Comparison of ENCODE assay signal across 9 cellular contexts in the genomic region with DNA sequence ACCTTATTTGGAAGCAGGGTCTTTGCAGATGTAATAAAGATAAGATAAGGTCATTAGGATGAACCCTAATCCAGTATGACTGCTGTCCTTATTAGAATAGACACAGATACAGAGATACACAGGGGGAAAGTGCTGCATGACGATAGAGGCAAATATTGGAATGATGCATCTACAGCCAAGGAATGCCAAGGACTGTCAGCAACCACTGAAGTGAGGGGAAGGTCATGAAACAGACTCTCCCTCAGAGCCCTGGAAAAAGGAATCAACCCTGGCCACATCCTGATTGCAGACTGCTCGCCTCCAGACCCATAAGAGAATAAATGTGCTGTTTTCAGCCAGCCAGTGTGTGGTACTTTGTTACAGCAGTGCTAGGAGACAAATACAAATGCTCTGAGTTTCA. TPM values are rescaled to one million over a fixed set of nuclear protein-coding genes. Genes with fewer than 3 reads are reported as not detected.
DNase-seq lines count a peak whose midpoint lies in the region; ATAC-seq and TF ChIP-seq lines count a peak whose summit lies in the region.
"Had no signal": no experiment of that assay in that cellular context is flagged by ENCODE, and none has a peak within 500 bp of the region (broad histone marks: within the 10 kb centered on the region; RNA-seq: fewer than 3 reads in every experiment).

No MANE protein-coding gene starts in this region.

- no peaks in the 10 kb centered on the region for H3K27me3 Mint-ChIP-seq in HFFc6 (ENCODE audit: insufficient read depth)

- ATAC-seq in GM18505 (IDR thresholded peaks at IDR 0.05; ENCODE audit: unreplicated experiment), result no peak

- H3K4me3 Mint-ChIP-seq in HFFc6, result no peak overlapping the region

- no peak for TF ChIP-seq POLR2A in GM18505 (IDR thresholded peaks at IDR 0.05; ENCODE audit: borderline replicate concordance, extremely low read depth, insufficient read depth, insufficient read length)

- DNase-seq in EL (peak; percentile 58), HFFc6 (peak; percentile 45), astrocyte of the hippocampus (ENCODE audit: low read depth, low spot score) (peak; percentile 33), myocyte (ENCODE audit: low read depth) (peak; percentile 63)
- DNase-seq in activated effector memory CD4-positive, alpha-beta T cell treated with anti-CD3 and anti-CD28 coated beads, Interleukin-2, amount 50 U/mL, for 16 hours, result no peak
- no peak for DNase-seq in stimulated activated CD4-positive, alpha-beta T cell treated with anti-CD3 and anti-CD28 coated beads, Interleukin-4, amount 100 ng/mL, for 1 hour
- DNase-seq: HCEC 1CT, NCI-H345 had no signal

- peaks cover 14% of the 10 kb centered on the region for H3K4me1 Mint-ChIP-seq in HFFc6 (ENCODE audit: low read depth)

- H3K36me3 Mint-ChIP-seq in HFFc6 (ENCODE audit: low read depth), result peaks cover 23% of the 10 kb centered on the region

- no peak for TF ChIP-seq CTCF in HFFc6 (IDR thresholded peaks at IDR 0.05)

- H3K27ac Mint-ChIP-seq in HFFc6, result peak overlapping the region; percentile 25; the same call in 1 of the 2 replicates

- no peaks in the 10 kb centered on the region for H3K9me3 Mint-ChIP-seq in HFFc6

RNA-seq across cellular contexts. Expression of gene TMEM237, which starts 14.8 kb away (rescaled TPM):
- total RNA-seq in HFFc6 (2021; fragmentation: NEBNext Ultra II Directional; extraction: Animal tissue kit (Norgen Biotek cat#: 25700)), result 10 to 100 TPM; 76.2 to 96.5 (median 83.3) TPM
- total RNA-seq in myocyte, result 32.6 and 37.6 TPM in 2 replicates
- polyA plus RNA-seq in myocyte (2012), result 21.2 TPM

Comparison
In these comparisons a context has a peak if more than half of its experiments do, and no peak if none do; other contexts are left out.
1. DNase-seq: peak in EL (single experiment), HFFc6 (single experiment), astrocyte of the hippocampus (single experiment) and myocyte (single experiment); none in activated effector memory CD4-positive, alpha-beta T cell treated with anti-CD3 and anti-CD28 coated beads, Interleukin-2, amount 50 U/mL, for 16 hours (single experiment) and stimulated activated CD4-positive, alpha-beta T cell treated with anti-CD3 and anti-CD28 coated beads, Interleukin-4, amount 100 ng/mL, for 1 hour (single experiment).